ENCODE assay signal across 8 cellular contexts in genomic region chr17:77107506-77108433, GRCh38. TPM values are rescaled to one million over a fixed set of nuclear protein-coding genes. Genes with fewer than 3 reads are reported as not detected.
DNase-seq lines count a peak whose midpoint lies in the region; ATAC-seq and TF ChIP-seq lines count a peak whose summit lies in the region.

No MANE protein-coding gene starts in this region.

- no peaks in the 10 kb centered on the region for H3K9me2 ChIP-seq in HCT116 (ENCODE audit: insufficient read depth)

- no peak overlapping the region for H3K4ac ChIP-seq in mesendoderm (ENCODE audit: low read depth, low read length)

- no peak overlapping the region for H2AFZ ChIP-seq in HCT116 (ENCODE audit: low read depth, low read length, poor library complexity, severe bottlenecking)

- no peak overlapping the region for H3K4me2 ChIP-seq in HCT116 (ENCODE audit: low read length)
- no peak overlapping the region for H3K4me2 ChIP-seq in mesendoderm (ENCODE audit: low read length)

- BruUV-seq in HCT116 (replicated peaks; lab: Mats Ljungman, UMichigan): no TSS peak

- no peaks in the 10 kb centered on the region for H3K9me3 Mint-ChIP-seq in activated CD8-positive, alpha-beta T cell treated with anti-CD3 and anti-CD28 coated beads for 36 hours
- H3K9me3 Mint-ChIP-seq in naive thymus-derived CD8-positive, alpha-beta T cell: no peaks in the 10 kb centered on the region

- H2AK5ac ChIP-seq in mesendoderm (ENCODE audit: low read length): no peak overlapping the region

- CTCF ChIA-PET in HCT116 (lab: Charles Lee): interaction anchor here (1.7 kb wide), 1 partner anchor 15 kb away, joined by 3 read pairs; no protein-coding TSS in a partner anchor
- CTCF ChIA-PET in activated CD8-positive, alpha-beta T cell treated with anti-CD3 and anti-CD28 coated beads for 36 hours (lab: Charles Lee): interaction anchor here (1.0 to 1.4 kb wide), 3 partner anchors 13 to 21 kb away, joined by 3 to 7 read pairs (median 4); no protein-coding TSS in a partner anchor

- no peaks in the 10 kb centered on the region for H4K20me1 ChIP-seq in HCT116 (ENCODE audit: insufficient read depth)

- H3K79me2 ChIP-seq in HCT116 (ENCODE audit: insufficient read depth, low read length) (no peaks in the 10 kb centered on the region), mesendoderm (ENCODE audit: control insufficient read depth, insufficient read depth, low read length) (no peaks in the 10 kb centered on the region)

- peaks cover 15% of the 10 kb centered on the region for H3K36me3 Mint-ChIP-seq in activated CD8-positive, alpha-beta T cell treated with anti-CD3 and anti-CD28 coated beads for 36 hours (ENCODE audit: low read depth)
- no peaks in the 10 kb centered on the region for H3K36me3 Mint-ChIP-seq in naive thymus-derived CD8-positive, alpha-beta T cell

- H3K4me1 Mint-ChIP-seq in activated CD8-positive, alpha-beta T cell treated with anti-CD3 and anti-CD28 coated beads for 36 hours (ENCODE audit: low read depth): peaks cover 45% of the 10 kb centered on the region
- H3K4me1 Mint-ChIP-seq in naive thymus-derived CD8-positive, alpha-beta T cell: peaks cover 28 to 54% (median 40%) of the 10 kb centered on the region in 4 donors

- H3K27ac ChIP-seq in HCT116 (ENCODE audit: low read depth, low read length) (no peak overlapping the region), mesendoderm (ENCODE audit: low read depth, low read length) (no peak overlapping the region), coronary artery (peak overlapping the region in 1 of 2 donors; percentile 43)

- DNase-seq in ELR (ENCODE audit: low read depth) (peak; percentile 71), HCT116 (ENCODE audit: low read depth, low spot score) (no peak), G401 (ENCODE audit: low spot score) (no peak), mesendoderm (no peak), KBM-7 (no peak), coronary artery (ENCODE audit: low spot score) (no peak)
- DNase-seq in activated CD8-positive, alpha-beta T cell treated with anti-CD3 and anti-CD28 coated beads for 36 hours: peak; percentile 93
- DNase-seq in naive thymus-derived CD8-positive, alpha-beta T cell: peak in 9 of 10 donors; percentile 25 to 85 (median 75)

- no CpG with 5 or more reads among the region's 23 CpGs for WGBS in mesendoderm (ENCODE audit: extremely low coverage, insufficient coverage, low lambda C conversion rate)

- POLR2A ChIA-PET in HCT116 (lab: Charles Lee): no interaction called here
- POLR2A ChIA-PET in activated CD8-positive, alpha-beta T cell treated with anti-CD3 and anti-CD28 coated beads for 36 hours (lab: Charles Lee): interaction anchor here (0.9 to 1.7 kb wide), 6 partner anchors 19 to 81 kb away, joined by 3 to 7 read pairs (median 6); no protein-coding TSS in a partner anchor
- POLR2A ChIA-PET in naive thymus-derived CD8-positive, alpha-beta T cell (lab: Charles Lee): interaction anchor here (0.6 to 1.9 kb wide), 5 partner anchors 9 to 375 kb away, joined by 3 to 9 read pairs (median 4); partner anchors contain the start of gene SEC14L1

- no peak overlapping the region for H2BK15ac ChIP-seq in mesendoderm (replicated peaks; ENCODE audit: low read depth)

- no peak for TF ChIP-seq POLR2A in HCT116 (IDR thresholded peaks at IDR 0.05; ENCODE audit: borderline replicate concordance, extremely low read depth, insufficient read depth, insufficient read length)

- ATAC-seq in HCT116: peak; percentile 18; the same call in 1 of the 2 replicates
- ATAC-seq in activated CD8-positive, alpha-beta T cell treated with anti-CD3 and anti-CD28 coated beads for 36 hours: peak; percentile 80
- peak; percentile 87 to 91 for ATAC-seq in naive thymus-derived CD8-positive, alpha-beta T cell

- no peak overlapping the region for H3K56ac ChIP-seq in mesendoderm (ENCODE audit: low read length)

- no peak overlapping the region for H3K23ac ChIP-seq in mesendoderm (ENCODE audit: low read length)

- H4K8ac ChIP-seq in mesendoderm (ENCODE audit: low read depth, low read length): no peak overlapping the region

- in situ Hi-C loops in G401 (cut with HindIII; ENCODE audit: low sequenced_read_pairs) (no loop called here), KBM-7 (cut with MboI; ENCODE audit: low pct_unique_long_range_greater_than_20kb, low sequenced_read_pairs) (no loop called here)

- no peaks in the 10 kb centered on the region for H3K79me1 ChIP-seq in mesendoderm (ENCODE audit: low read length)

- RAD21 ChIA-PET in HCT116 (lab: Charles Lee; ENCODE audit: low non-redundant PET in 1 of 2, low total read pairs in 2 of 2, uncharacterized antibody in 2 of 2, unreplicated experiment in 2 of 2): no interaction called here

- H3K9ac ChIP-seq in HCT116 (ENCODE audit: low read length) (no peak overlapping the region), mesendoderm (ENCODE audit: low read length) (no peak overlapping the region)

- peaks cover 6 to 12% of the 10 kb centered on the region in 2 experiments; a peak in 2 of 4 replicates for H3K4me1 ChIP-seq in HCT116 (ENCODE audit: control insufficient read depth in 1 of 2, insufficient read depth in 2 of 2, low read length in 2 of 2)
- peaks cover 2% of the 10 kb centered on the region for H3K4me1 ChIP-seq in mesendoderm (ENCODE audit: control insufficient read depth, low read depth, low read length)

- no peak overlapping the region for H2BK120ac ChIP-seq in mesendoderm (ENCODE audit: low read depth, low read length)

- H3K36me3 ChIP-seq in HCT116 (ENCODE audit: control insufficient read depth in 1 of 2, insufficient read depth in 2 of 2, low read length in 2 of 2): no peaks in the 10 kb centered on the region
- no peaks in the 10 kb centered on the region for H3K36me3 ChIP-seq in mesendoderm (ENCODE audit: control insufficient read depth, insufficient read depth, low read length)

- no peak for TF ChIP-seq RAD21 in HCT116 (IDR thresholded peaks at IDR 0.05; ENCODE audit: low read depth)

- no peak overlapping the region for H2BK5ac ChIP-seq in mesendoderm (ENCODE audit: low read length)

- no peak overlapping the region for H4K5ac ChIP-seq in mesendoderm (ENCODE audit: low read length)

- peak overlapping the region; percentile 79 for H3K27ac Mint-ChIP-seq in activated CD8-positive, alpha-beta T cell treated with anti-CD3 and anti-CD28 coated beads for 36 hours
- H3K27ac Mint-ChIP-seq in naive thymus-derived CD8-positive, alpha-beta T cell: peak overlapping the region; percentile 63 to 92 (median 82)

- intact Hi-C loops in HCT116 (cut with micrococcal nuclease): no loop called here
- intact Hi-C loops in activated CD8-positive, alpha-beta T cell treated with anti-CD3 and anti-CD28 coated beads for 36 hours (cut with micrococcal nuclease): loop anchor here (5.0 kb wide), 1 partner anchor 35 kb away; the partner anchor contains the start of gene SEC14L1

- H3K18ac ChIP-seq in mesendoderm (ENCODE audit: low read length): no peak overlapping the region

- H3K27me3 ChIP-seq in HCT116 (ENCODE audit: insufficient read depth, low read length) (no peaks in the 10 kb centered on the region), mesendoderm (ENCODE audit: insufficient read depth, low read length, poor library complexity) (no peaks in the 10 kb centered on the region)

- no peaks in the 10 kb centered on the region for H3K27me3 Mint-ChIP-seq in activated CD8-positive, alpha-beta T cell treated with anti-CD3 and anti-CD28 coated beads for 36 hours
- no peaks in the 10 kb centered on the region for H3K27me3 Mint-ChIP-seq in naive thymus-derived CD8-positive, alpha-beta T cell

- H3K9me3 ChIP-seq in HCT116 (ENCODE audit: control insufficient read depth in 1 of 2, insufficient read depth in 1 of 2, low read depth in 1 of 2, low read length in 2 of 2): no peaks in the 10 kb centered on the region

- peak overlapping the region; percentile 26 for H3K4me3 Mint-ChIP-seq in activated CD8-positive, alpha-beta T cell treated with anti-CD3 and anti-CD28 coated beads for 36 hours
- peak overlapping the region in 9 of 10 donors; percentile 28 to 81 (median 56) for H3K4me3 Mint-ChIP-seq in naive thymus-derived CD8-positive, alpha-beta T cell

- H3K4me3 ChIP-seq in HCT116 (replicated peaks in 1 of 2; ENCODE audit: low read depth in 1 of 2, low read length in 2 of 2): no peak overlapping the region
- H3K4me3 ChIP-seq in mesendoderm (ENCODE audit: low read length): no peak overlapping the region
- no peak overlapping the region for H3K4me3 ChIP-seq in coronary artery

- TF ChIP-seq CTCF in HCT116 (IDR thresholded peaks at IDR 0.05 in 2 of 3, conservative IDR thresholded peaks at IDR 0.05 in 1 of 3; ENCODE audit: borderline replicate concordance in 1 of 3, insufficient read depth in 1 of 3, low read depth in 2 of 3, low read length in 2 of 3) (no peak), coronary artery (IDR thresholded peaks at IDR 0.05) (no peak)
- TF ChIP-seq CTCF in activated CD8-positive, alpha-beta T cell treated with anti-CD3 and anti-CD28 coated beads for 36 hours (IDR thresholded peaks at IDR 0.05): no peak

TF ChIP-seq in HCT116, 20 proteins besides CTCF, POLR2A, EP300 and RAD21:
- TF ChIP-seq SRF (IDR thresholded peaks at IDR 0.05; ENCODE audit: low read depth) (no peak), SP1 (IDR thresholded peaks at IDR 0.05; ENCODE audit: low read depth) (no peak), TCF7L2 (IDR thresholded peaks at IDR 0.05; ENCODE audit: borderline replicate concordance, extremely low read depth, insufficient read depth, insufficient read length) (no peak), YY1 (IDR thresholded peaks at IDR 0.05; ENCODE audit: extremely low read depth, insufficient replicate concordance, low read depth, low read length) (no peak), MAX (IDR thresholded peaks at IDR 0.05) (no peak), CEBPB (IDR thresholded peaks at IDR 0.05; ENCODE audit: low read depth) (no peak), EZH2phosphoT487 (IDR thresholded peaks at IDR 0.05; ENCODE audit: borderline replicate concordance) (no peak)

RNA-seq across cellular contexts. Expression of gene SEC14L1, which starts 33.0 kb away (rescaled TPM):
- 59.7 TPM for total RNA-seq in HCT116 (2021; ENCODE audit: unreplicated experiment)
- polyA plus RNA-seq in HCT116 (2012): 31.2 and 34.2 TPM in 2 replicates
- total RNA-seq in activated CD8-positive, alpha-beta T cell treated with anti-CD3 and anti-CD28 coated beads for 36 hours: 10 to 100 TPM; 79.7 to 91.6 TPM
- 10 to 100 TPM; 26.5 to 32.9 TPM for total RNA-seq in naive thymus-derived CD8-positive, alpha-beta T cell
- polyA plus RNA-seq in naive thymus-derived CD8-positive, alpha-beta T cell: 1 to 10 TPM; 7.7 to 9.5 (median 8.9) TPM
- total RNA-seq in G401 (2014; rRNA removed; shearing (Covaris generic)): 48.1 and 58.3 TPM in 2 replicates
- 29.1 TPM for polyA plus RNA-seq in mesendoderm (2013, experiment 1 of 2)
- 31.2 TPM for polyA plus RNA-seq in mesendoderm (2013, experiment 2 of 2)

Comparison
In these comparisons a context has a peak if more than half of its experiments do, and no peak if none do; other contexts are left out.
1. DNase-seq: peak in ELR (single experiment), activated CD8-positive, alpha-beta T cell treated with anti-CD3 and anti-CD28 coated beads for 36 hours (single experiment) and naive thymus-derived CD8-positive, alpha-beta T cell (9 of 10); none in HCT116 (single experiment), G401 (single experiment), mesendoderm (single experiment), KBM-7 (single experiment) and coronary artery (single experiment).
2. ATAC-seq: peak in every context shown above with its lines; median percentile 89 in naive thymus-derived CD8-positive, alpha-beta T cell; 80 in activated CD8-positive, alpha-beta T cell treated with anti-CD3 and anti-CD28 coated beads for 36 hours; 18 in HCT116.